Comparison of ENCODE assay signal across 8 cellular contexts in the genomic region with DNA sequence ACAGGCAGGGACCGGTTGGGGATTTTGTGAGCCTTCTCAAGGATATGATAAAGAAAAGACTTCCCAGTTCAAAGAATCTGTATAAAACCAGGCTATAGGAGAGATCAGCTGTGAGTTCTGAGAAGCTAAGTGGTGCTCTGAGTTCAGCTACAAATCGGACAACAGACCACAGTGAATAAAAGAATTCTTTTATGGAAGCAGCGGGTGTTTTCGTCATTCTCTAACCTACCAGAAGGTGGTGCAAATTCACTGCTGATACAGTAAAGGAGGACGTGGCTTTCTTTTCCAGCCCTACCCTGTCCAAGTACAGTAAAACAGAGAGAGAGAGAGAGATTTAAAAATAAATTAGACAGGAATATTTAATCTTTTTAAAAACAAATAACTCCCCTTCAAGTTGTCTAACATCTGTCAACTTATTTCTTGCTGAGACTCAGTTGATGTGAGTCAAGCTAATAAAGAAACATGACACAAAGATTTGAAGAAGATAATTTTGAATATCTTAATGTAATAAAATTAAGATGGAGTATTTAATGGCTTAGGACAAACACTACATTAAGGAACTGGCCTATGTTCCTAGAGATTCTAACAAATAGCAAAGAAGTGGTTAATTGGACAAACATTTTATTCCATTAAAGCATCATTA.
DNase-seq lines count a peak whose midpoint lies in the region; ATAC-seq lines count a peak whose summit lies in the region.

No MANE protein-coding gene starts in this region.

- H3K27me3 Mint-ChIP-seq in activated T-helper 17 cell treated with anti-CD3 and anti-CD28 coated beads, Interleukin-2, amount 50 U/mL, for 72 hours = peaks cover 66% of the 10 kb centered on the region

- no peak overlapping the region for H3K4me3 Mint-ChIP-seq in activated T-helper 17 cell treated with anti-CD3 and anti-CD28 coated beads, Interleukin-2, amount 50 U/mL, for 72 hours

- H3K4me1 Mint-ChIP-seq in activated T-helper 17 cell treated with anti-CD3 and anti-CD28 coated beads, Interleukin-2, amount 50 U/mL, for 72 hours = peaks cover 3% of the 10 kb centered on the region

- no peaks in the 10 kb centered on the region for H3K36me3 Mint-ChIP-seq in activated T-helper 17 cell treated with anti-CD3 and anti-CD28 coated beads, Interleukin-2, amount 50 U/mL, for 72 hours (ENCODE audit: low read depth)

- peak; percentile 41 for DNase-seq in DMS79 treated with DMSO at 0.1 percent for 48 hours (lab: John Stamatoyannopoulos, UW)
- peak; percentile 78 to 84 for DNase-seq in NCI-H526 (lab: John Stamatoyannopoulos, UW)
- peak in 23 of 42 donors; percentile 10 to 76 (median 44) for DNase-seq in head of caudate nucleus
- peak; percentile 72 for DNase-seq in renal cortical epithelial cell (ENCODE audit: low read depth)

- no peaks in the 10 kb centered on the region for H3K9me3 Mint-ChIP-seq in activated T-helper 17 cell treated with anti-CD3 and anti-CD28 coated beads, Interleukin-2, amount 50 U/mL, for 72 hours

- intact Hi-C loops in head of caudate nucleus (cut with DNase I) = loop anchor here (5.0 kb wide), 1 partner anchor 635 kb away; no protein-coding TSS in a partner anchor

- no peak overlapping the region for H3K27ac Mint-ChIP-seq in activated T-helper 17 cell treated with anti-CD3 and anti-CD28 coated beads, Interleukin-2, amount 50 U/mL, for 72 hours

- ATAC-seq in GM19395 (IDR thresholded peaks at IDR 0.05; ENCODE audit: unreplicated experiment) = peak; percentile 70
- ATAC-seq in HG03457 (IDR thresholded peaks at IDR 0.05; ENCODE audit: unreplicated experiment) = peak; percentile 54
- ATAC-seq in activated T-helper 17 cell treated with anti-CD3 and anti-CD28 coated beads, Interleukin-2, amount 50 U/mL, for 72 hours (replicated peaks) = peak; percentile 78
- ATAC-seq in HG03095 (IDR thresholded peaks at IDR 0.05; ENCODE audit: unreplicated experiment) = no peak
